1 cellular context compared by ENCODE assay signal in the genomic region with DNA sequence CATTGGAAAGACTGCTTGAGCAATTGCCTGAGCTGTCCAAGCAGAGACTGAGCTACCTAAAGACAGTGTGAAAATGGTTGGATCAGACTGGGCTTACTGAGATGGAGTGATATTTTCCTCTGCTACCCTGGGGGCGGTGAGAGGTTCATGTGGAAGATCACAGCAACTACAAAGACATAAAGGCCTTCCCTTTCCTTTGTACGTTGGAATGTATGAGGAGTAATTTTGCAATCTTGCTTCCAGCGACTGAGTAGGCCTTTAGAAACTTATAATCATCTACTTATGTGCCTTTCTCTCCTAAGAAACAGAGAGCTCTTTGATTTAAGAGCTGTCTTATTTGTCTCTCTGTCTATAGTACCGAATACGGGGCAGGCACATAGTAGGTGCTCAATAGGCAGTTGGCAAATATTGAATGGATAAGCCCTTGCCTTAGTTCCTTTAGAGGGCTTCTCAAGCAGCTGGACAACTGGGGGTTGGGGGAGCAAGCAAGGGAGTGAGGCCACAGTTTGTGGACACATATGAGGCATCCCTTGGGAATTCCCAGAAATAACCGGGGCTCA.
A peak's percentile ranks its signal among the peaks of the same experiment; 100 is the strongest.
TF ChIP-seq lines count a peak whose summit lies in the region.

No MANE protein-coding gene starts in this region.

TF ChIP-seq in IMR-90, 13 proteins besides CTCF, POLR2A, EP300 and RAD21:
- TF ChIP-seq BHLHE40 (IDR thresholded peaks at IDR 0.05; ENCODE audit: low read depth, low read length) (no peak), MAZ (IDR thresholded peaks at IDR 0.05; ENCODE audit: borderline replicate concordance, low read depth, low read length) (no peak), NFE2L2 (IDR thresholded peaks at IDR 0.05; ENCODE audit: low read depth, low read length) (no peak), CEBPB (IDR thresholded peaks at IDR 0.05; ENCODE audit: low read depth, low read length) (peak; percentile 44; the same call in 1 of the 2 replicates), RCOR1 (IDR thresholded peaks at IDR 0.05; ENCODE audit: insufficient replicate concordance, low read length) (no peak)
